8 cellular contexts compared by ENCODE assay signal in genomic region chr6:4316867-4317400, GRCh38.
DNase-seq lines count a peak whose midpoint lies in the region; ATAC-seq and TF ChIP-seq lines count a peak whose summit lies in the region.

No MANE protein-coding gene starts in this region.

- H3K36me3 Mint-ChIP-seq in immature natural killer cell, result peaks cover 0 to 4% (median 0%) of the 10 kb centered on the region in 3 donors

- no peaks in the 10 kb centered on the region for H3K27me3 ChIP-seq in sigmoid colon

- DNase-seq in HFF-Myc (ENCODE audit: extremely low read depth, low read depth) (peak; percentile 97), SK-MEL-5 (ENCODE audit: low read depth, low spot score) (peak; percentile 65), Right ventricle myocardium superior (peak; percentile 49), sigmoid colon (no peak), immature natural killer cell (no peak), middle frontal gyrus (ENCODE audit: extremely low spot score, low spot score) (no peak), NCI-H1417 treated with DMSO at 0.1 percent for 48 hours (lab: John Stamatoyannopoulos, UW) (no peak)

- H3K27ac ChIP-seq in sigmoid colon, result peak overlapping the region; percentile 40 to 69 (median 54)

- peaks cover 0 to 11% (median 4%) of the 10 kb centered on the region in 4 donors for H3K9me3 ChIP-seq in sigmoid colon

- no peak overlapping the region for H3K4me3 Mint-ChIP-seq in immature natural killer cell

- no peaks in the 10 kb centered on the region for H3K36me3 ChIP-seq in sigmoid colon

- no peak for TF ChIP-seq EP300 in sigmoid colon (IDR thresholded peaks at IDR 0.05)

- H3K9me3 Mint-ChIP-seq in immature natural killer cell, result peaks cover 1 to 19% (median 11%) of the 10 kb centered on the region in 6 donors

- peaks cover 0 to 26% (median 23%) of the 10 kb centered on the region in 4 donors for H3K4me1 ChIP-seq in sigmoid colon

- intact Hi-C loops in Right ventricle myocardium superior (cut with DNase I) (loop anchor here (10.0 kb wide), 1 partner anchor 618 kb away; no protein-coding TSS in a partner anchor), sigmoid colon (cut with DNase I) (loop anchor here (10.0 kb wide), 1 partner anchor 618 kb away; no protein-coding TSS in a partner anchor)

- H3K27ac Mint-ChIP-seq in immature natural killer cell, result no peak overlapping the region

- ATAC-seq in Right ventricle myocardium superior (ENCODE audit: poor library complexity) (peak; percentile 69), GM21619 (IDR thresholded peaks at IDR 0.05; ENCODE audit: unreplicated experiment) (no peak)

- H3K4me3 ChIP-seq in HFF-Myc (replicated peaks; ENCODE audit: low read depth, low read length) (no peak overlapping the region), sigmoid colon (no peak overlapping the region)

- no peak for TF ChIP-seq POLR2A in sigmoid colon (IDR thresholded peaks at IDR 0.05)

- TF ChIP-seq CTCF in HFF-Myc (IDR thresholded peaks at IDR 0.05; ENCODE audit: low read depth, low read length, missing control alignments), result no peak
- TF ChIP-seq CTCF in sigmoid colon (IDR thresholded peaks at IDR 0.05), result no peak

- H3K4me1 Mint-ChIP-seq in immature natural killer cell, result no peaks in the 10 kb centered on the region

- in situ Hi-C loops in SK-MEL-5 (cut with HindIII; ENCODE audit: low pct_unique_long_range_greater_than_20kb, low sequenced_read_pairs), result no loop called here

- 12 to 20% methylated on average over 9 of the region's 9 CpGs for WGBS in sigmoid colon, 2 donors

- peaks cover 0 to 11% (median 2%) of the 10 kb centered on the region in 3 donors for H3K27me3 Mint-ChIP-seq in immature natural killer cell (ENCODE audit: low read depth in 3 of 3)

Comparison
In these comparisons a context has a peak if more than half of its experiments do, and no peak if none do; other contexts are left out.
1. DNase-seq: peak in HFF-Myc (single experiment), SK-MEL-5 (single experiment) and Right ventricle myocardium superior (single experiment); none in sigmoid colon (single experiment), immature natural killer cell (0 of 3), middle frontal gyrus (single experiment) and NCI-H1417 treated with DMSO at 0.1 percent for 48 hours (single experiment).